ENCODE assay signal across 1 cellular context in the genomic region with DNA sequence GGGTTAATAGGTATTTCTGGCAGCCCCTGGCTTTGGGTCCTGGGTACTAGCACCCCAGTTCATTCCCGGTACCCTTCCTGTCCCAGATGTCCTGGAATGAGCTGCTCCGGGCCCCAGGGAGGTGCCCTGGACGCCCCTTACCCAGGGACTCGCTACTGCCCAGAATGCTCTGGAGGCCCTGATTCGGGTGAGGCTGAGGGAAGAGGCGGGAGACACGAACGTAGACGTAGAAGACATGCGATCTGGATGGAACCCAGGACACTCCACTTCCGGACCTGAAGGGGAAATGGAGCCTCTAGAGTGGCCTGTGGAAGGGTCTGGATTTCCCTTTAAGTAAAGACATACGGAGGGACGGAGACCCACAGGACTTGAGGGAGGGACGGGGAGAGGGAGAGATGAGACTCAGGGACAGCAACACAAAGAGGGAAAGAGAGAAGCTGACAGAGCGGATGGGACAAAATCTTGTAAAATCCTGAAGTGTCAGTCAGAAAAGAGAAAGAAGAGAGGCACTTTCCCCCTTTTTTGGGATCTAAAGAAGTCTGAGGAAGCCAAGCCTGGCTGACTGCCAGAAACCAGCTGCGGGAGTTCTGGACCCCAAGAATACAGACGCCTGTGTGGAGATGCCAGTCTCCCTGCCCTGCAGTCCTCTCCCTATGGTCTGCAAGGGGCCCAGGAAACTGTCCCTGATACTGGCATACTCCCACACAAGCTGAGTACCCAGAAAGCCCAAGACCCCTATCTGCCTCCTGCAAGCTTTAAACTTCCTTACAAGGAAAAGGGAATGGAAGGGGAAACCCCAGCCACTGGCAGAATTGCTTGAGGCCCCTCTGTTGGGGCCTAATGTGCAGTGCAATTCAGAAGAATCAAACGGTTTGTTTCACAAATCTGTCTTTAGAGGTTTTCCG.
TF ChIP-seq lines count a peak whose summit lies in the region.

No MANE protein-coding gene starts in this region.

TF ChIP-seq in H1, 55 proteins besides CTCF, POLR2A, EP300 and RAD21:
- no peak for TF ChIP-seq BACH1 (IDR thresholded peaks at IDR 0.05; ENCODE audit: low read length)
- TF ChIP-seq ASH2L (IDR thresholded peaks at IDR 0.05; ENCODE audit: low read length): no peak
- TF ChIP-seq POU5F1 (IDR thresholded peaks at IDR 0.05; ENCODE audit: low read depth, low read length): no peak
- TF ChIP-seq, protein P1, sequence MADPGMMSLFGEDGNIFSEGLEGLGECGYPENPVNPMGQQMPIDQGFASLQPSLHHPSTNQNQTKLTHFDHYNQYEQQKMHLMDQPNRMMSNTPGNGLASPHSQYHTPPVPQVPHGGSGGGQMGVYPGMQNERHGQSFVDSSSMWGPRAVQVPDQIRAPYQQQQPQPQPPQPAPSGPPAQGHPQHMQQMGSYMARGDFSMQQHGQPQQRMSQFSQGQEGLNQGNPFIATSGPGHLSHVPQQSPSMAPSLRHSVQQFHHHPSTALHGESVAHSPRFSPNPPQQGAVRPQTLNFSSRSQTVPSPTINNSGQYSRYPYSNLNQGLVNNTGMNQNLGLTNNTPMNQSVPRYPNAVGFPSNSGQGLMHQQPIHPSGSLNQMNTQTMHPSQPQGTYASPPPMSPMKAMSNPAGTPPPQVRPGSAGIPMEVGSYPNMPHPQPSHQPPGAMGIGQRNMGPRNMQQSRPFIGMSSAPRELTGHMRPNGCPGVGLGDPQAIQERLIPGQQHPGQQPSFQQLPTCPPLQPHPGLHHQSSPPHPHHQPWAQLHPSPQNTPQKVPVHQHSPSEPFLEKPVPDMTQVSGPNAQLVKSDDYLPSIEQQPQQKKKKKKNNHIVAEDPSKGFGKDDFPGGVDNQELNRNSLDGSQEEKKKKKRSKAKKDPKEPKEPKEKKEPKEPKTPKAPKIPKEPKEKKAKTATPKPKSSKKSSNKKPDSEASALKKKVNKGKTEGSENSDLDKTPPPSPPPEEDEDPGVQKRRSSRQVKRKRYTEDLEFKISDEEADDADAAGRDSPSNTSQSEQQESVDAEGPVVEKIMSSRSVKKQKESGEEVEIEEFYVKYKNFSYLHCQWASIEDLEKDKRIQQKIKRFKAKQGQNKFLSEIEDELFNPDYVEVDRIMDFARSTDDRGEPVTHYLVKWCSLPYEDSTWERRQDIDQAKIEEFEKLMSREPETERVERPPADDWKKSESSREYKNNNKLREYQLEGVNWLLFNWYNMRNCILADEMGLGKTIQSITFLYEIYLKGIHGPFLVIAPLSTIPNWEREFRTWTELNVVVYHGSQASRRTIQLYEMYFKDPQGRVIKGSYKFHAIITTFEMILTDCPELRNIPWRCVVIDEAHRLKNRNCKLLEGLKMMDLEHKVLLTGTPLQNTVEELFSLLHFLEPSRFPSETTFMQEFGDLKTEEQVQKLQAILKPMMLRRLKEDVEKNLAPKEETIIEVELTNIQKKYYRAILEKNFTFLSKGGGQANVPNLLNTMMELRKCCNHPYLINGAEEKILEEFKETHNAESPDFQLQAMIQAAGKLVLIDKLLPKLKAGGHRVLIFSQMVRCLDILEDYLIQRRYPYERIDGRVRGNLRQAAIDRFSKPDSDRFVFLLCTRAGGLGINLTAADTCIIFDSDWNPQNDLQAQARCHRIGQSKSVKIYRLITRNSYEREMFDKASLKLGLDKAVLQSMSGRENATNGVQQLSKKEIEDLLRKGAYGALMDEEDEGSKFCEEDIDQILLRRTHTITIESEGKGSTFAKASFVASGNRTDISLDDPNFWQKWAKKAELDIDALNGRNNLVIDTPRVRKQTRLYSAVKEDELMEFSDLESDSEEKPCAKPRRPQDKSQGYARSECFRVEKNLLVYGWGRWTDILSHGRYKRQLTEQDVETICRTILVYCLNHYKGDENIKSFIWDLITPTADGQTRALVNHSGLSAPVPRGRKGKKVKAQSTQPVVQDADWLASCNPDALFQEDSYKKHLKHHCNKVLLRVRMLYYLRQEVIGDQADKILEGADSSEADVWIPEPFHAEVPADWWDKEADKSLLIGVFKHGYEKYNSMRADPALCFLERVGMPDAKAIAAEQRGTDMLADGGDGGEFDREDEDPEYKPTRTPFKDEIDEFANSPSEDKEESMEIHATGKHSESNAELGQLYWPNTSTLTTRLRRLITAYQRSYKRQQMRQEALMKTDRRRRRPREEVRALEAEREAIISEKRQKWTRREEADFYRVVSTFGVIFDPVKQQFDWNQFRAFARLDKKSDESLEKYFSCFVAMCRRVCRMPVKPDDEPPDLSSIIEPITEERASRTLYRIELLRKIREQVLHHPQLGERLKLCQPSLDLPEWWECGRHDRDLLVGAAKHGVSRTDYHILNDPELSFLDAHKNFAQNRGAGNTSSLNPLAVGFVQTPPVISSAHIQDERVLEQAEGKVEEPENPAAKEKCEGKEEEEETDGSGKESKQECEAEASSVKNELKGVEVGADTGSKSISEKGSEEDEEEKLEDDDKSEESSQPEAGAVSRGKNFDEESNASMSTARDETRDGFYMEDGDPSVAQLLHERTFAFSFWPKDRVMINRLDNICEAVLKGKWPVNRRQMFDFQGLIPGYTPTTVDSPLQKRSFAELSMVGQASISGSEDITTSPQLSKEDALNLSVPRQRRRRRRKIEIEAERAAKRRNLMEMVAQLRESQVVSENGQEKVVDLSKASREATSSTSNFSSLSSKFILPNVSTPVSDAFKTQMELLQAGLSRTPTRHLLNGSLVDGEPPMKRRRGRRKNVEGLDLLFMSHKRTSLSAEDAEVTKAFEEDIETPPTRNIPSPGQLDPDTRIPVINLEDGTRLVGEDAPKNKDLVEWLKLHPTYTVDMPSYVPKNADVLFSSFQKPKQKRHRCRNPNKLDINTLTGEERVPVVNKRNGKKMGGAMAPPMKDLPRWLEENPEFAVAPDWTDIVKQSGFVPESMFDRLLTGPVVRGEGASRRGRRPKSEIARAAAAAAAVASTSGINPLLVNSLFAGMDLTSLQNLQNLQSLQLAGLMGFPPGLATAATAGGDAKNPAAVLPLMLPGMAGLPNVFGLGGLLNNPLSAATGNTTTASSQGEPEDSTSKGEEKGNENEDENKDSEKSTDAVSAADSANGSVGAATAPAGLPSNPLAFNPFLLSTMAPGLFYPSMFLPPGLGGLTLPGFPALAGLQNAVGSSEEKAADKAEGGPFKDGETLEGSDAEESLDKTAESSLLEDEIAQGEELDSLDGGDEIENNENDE (IDR thresholded peaks at IDR 0.05; ENCODE audit: insufficient replicate concordance, low read length): no peak
- TF ChIP-seq YY1 (IDR thresholded peaks at IDR 0.05; ENCODE audit: low read depth, low read length): no peak
- peak; percentile 84 for TF ChIP-seq RNF2 (IDR thresholded peaks at IDR 0.05; ENCODE audit: borderline replicate concordance, low read depth, low read length, missing control alignments, poor library complexity, severe bottlenecking)
- no peak for TF ChIP-seq RFX5 (IDR thresholded peaks at IDR 0.05; ENCODE audit: borderline replicate concordance, low read depth, low read length)
- no peak for TF ChIP-seq TBP (IDR thresholded peaks at IDR 0.05; ENCODE audit: low read depth, low read length)
- TF ChIP-seq, protein P2, sequence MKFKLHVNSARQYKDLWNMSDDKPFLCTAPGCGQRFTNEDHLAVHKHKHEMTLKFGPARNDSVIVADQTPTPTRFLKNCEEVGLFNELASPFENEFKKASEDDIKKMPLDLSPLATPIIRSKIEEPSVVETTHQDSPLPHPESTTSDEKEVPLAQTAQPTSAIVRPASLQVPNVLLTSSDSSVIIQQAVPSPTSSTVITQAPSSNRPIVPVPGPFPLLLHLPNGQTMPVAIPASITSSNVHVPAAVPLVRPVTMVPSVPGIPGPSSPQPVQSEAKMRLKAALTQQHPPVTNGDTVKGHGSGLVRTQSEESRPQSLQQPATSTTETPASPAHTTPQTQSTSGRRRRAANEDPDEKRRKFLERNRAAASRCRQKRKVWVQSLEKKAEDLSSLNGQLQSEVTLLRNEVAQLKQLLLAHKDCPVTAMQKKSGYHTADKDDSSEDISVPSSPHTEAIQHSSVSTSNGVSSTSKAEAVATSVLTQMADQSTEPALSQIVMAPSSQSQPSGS (IDR thresholded peaks at IDR 0.05; ENCODE audit: low read length): no peak
- no peak for TF ChIP-seq NANOG (IDR thresholded peaks at IDR 0.05; ENCODE audit: insufficient read depth, low read depth, low read length, poor library complexity, severe bottlenecking)
- TF ChIP-seq PHF8 (conservative IDR thresholded peaks at IDR 0.05; ENCODE audit: low read depth, low read length): no peak
- no peak for TF ChIP-seq SAP30 (IDR thresholded peaks at IDR 0.05; ENCODE audit: insufficient read depth, insufficient replicate concordance, low read length)
- TF ChIP-seq CBX8 (IDR thresholded peaks at IDR 0.05; ENCODE audit: borderline replicate concordance, low read depth, low read length): peak; percentile 30; the same call in 1 of the 2 replicates
- no peak for TF ChIP-seq SRF (IDR thresholded peaks at IDR 0.05; ENCODE audit: low read depth, low read length)
- TF ChIP-seq, protein P3, sequence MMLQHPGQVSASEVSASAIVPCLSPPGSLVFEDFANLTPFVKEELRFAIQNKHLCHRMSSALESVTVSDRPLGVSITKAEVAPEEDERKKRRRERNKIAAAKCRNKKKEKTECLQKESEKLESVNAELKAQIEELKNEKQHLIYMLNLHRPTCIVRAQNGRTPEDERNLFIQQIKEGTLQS (IDR thresholded peaks at IDR 0.05; ENCODE audit: insufficient read depth, low read depth, low read length): no peak
- no peak for TF ChIP-seq RXRA (IDR thresholded peaks at IDR 0.05; ENCODE audit: insufficient read depth, low read depth, low read length)
- TF ChIP-seq RBBP5 (IDR thresholded peaks at IDR 0.05; ENCODE audit: borderline replicate concordance, low read depth, low read length): no peak
- no peak for TF ChIP-seq MAFK (IDR thresholded peaks at IDR 0.05; ENCODE audit: low read depth, low read length)
- no peak for TF ChIP-seq NRF1 (IDR thresholded peaks at IDR 0.05; ENCODE audit: low read depth, low read length)
- no peak for TF ChIP-seq CBX5 (IDR thresholded peaks at IDR 0.05; ENCODE audit: low read depth, low read length)
- no peak for TF ChIP-seq CHD2 (IDR thresholded peaks at IDR 0.05; ENCODE audit: low read length)
- TF ChIP-seq SUZ12 (IDR thresholded peaks at IDR 0.05; ENCODE audit: low read length): peak; percentile 89
- TF ChIP-seq POLR2AphosphoS5 (IDR thresholded peaks at IDR 0.05; ENCODE audit: low read depth, low read length): no peak
- TF ChIP-seq JUND (IDR thresholded peaks at IDR 0.05; ENCODE audit: low read length): no peak
- TF ChIP-seq KDM4A (IDR thresholded peaks at IDR 0.05; ENCODE audit: low read depth, low read length, severe bottlenecking): peak; percentile 1
- peak; percentile 77 for TF ChIP-seq EZH2 (IDR thresholded peaks at IDR 0.05; ENCODE audit: low read depth, low read length, severe bottlenecking)
- TF ChIP-seq TAF7 (optimal IDR thresholded peaks at IDR 0.05; ENCODE audit: borderline replicate concordance, low read depth, low read length): no peak
TF ChIP-seq in H1: peak in this region for 5.
